ENCODE assay signal across 9 cellular contexts in the genomic region with DNA sequence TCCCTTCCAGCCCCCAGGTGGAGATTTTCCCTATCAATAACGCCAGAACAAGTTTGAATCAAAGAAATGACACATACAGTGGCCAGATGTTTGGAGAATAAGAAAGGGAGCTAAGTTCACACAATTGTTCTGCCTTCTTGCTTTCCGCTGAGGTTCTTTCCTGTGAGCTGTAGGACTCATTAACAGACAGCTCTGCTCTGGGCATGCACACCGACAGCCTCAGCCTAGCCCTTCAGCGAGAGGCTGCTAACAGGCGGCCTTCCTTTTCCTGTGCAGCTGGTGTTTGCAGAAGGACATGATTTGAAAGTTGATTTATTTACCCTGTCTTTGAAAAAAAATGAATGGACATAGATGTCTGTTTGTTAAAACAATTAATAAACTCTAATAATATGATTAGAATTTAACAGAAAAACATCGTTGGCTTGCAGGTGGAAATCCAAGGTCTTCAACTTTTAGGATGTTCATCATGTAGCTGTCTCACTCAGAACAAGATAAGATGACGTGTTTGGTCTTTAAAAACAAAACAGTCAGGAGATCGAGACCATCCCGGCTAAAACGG.
DNase-seq lines count a peak whose midpoint lies in the region; ATAC-seq and TF ChIP-seq lines count a peak whose summit lies in the region.
"Had no signal": no experiment of that assay in that cellular context is flagged by ENCODE, and none has a peak within 500 bp of the region (broad histone marks: within the 10 kb centered on the region; RNA-seq: fewer than 3 reads in every experiment).

No MANE protein-coding gene starts in this region.

- 16 to 26% methylated on average over 10 of the region's 10 CpGs for WGBS in lung, 2 donors

- H3K4me1 Mint-ChIP-seq in activated B cell treated with CpG ODN at 0.5 μM for 24 hours = peaks cover 36% of the 10 kb centered on the region

- peak overlapping the region; percentile 55 for H3K27ac Mint-ChIP-seq in activated B cell treated with CpG ODN at 0.5 μM for 24 hours

- peak overlapping the region; percentile 67 for H3K4me3 Mint-ChIP-seq in activated B cell treated with CpG ODN at 0.5 μM for 24 hours

- ATAC-seq in HG03139 (IDR thresholded peaks at IDR 0.05; ENCODE audit: unreplicated experiment) (peak; percentile 81), activated B cell treated with CpG ODN at 0.5 μM for 24 hours (ENCODE audit: low read depth) (peak; percentile 71), lung (ENCODE audit: insufficient read depth, low FRiP score) (peak; percentile 38)
- ATAC-seq: A549 had no signal

- no peak for TF ChIP-seq CTCF in activated B cell treated with CpG ODN at 0.5 μM for 24 hours (IDR thresholded peaks at IDR 0.05)
- TF ChIP-seq CTCF in lung (IDR thresholded peaks at IDR 0.05; ENCODE audit: control extremely low read depth, extremely low read depth) = no peak

- H3K9me3 ChIP-seq in lung (ENCODE audit: control insufficient read depth in 2 of 2, insufficient read depth in 1 of 2, low read length in 1 of 2) = no peaks in the 10 kb centered on the region
- H3K9me3 ChIP-seq: A549 had no signal

- H3K27ac ChIP-seq in lung (ENCODE audit: low read depth in 1 of 2, low read length in 1 of 2) = no peak overlapping the region
- H3K27ac ChIP-seq: A549 had no signal

- H3K36me3 Mint-ChIP-seq in activated B cell treated with CpG ODN at 0.5 μM for 24 hours (ENCODE audit: low read depth) = no peaks in the 10 kb centered on the region

- H3K4me3 ChIP-seq in lung = no peak overlapping the region
- H3K4me3 ChIP-seq: A549 had no signal

- intact Hi-C loops in activated B cell treated with CpG ODN at 0.5 μM for 24 hours (cut with micrococcal nuclease) = loop anchor here (5.0 kb wide), 1 partner anchor 260 kb away; no protein-coding TSS in a partner anchor

- DNase-seq in NCI-H146 (lab: John Stamatoyannopoulos, UW) (peak; percentile 31), NCI-H146 treated with DMSO at 0.1 percent for 48 hours (lab: John Stamatoyannopoulos, UW; ENCODE audit: unreplicated experiment) (no peak), activated B cell treated with CpG ODN at 0.5 μM for 24 hours (no peak), lung (ENCODE audit: low spot score) (no peak), SIG-M5 treated with dmso at 0.1 percent for 504 hours (lab: John Stamatoyannopoulos, UW; ENCODE audit: unreplicated experiment) (no peak), DMS 273 treated with DMSO at 0.1 percent for 48 hours (lab: John Stamatoyannopoulos, UW) (no peak), H4 (ENCODE audit: low spot score) (no peak)

- peaks cover 5% of the 10 kb centered on the region for H3K27me3 Mint-ChIP-seq in activated B cell treated with CpG ODN at 0.5 μM for 24 hours

- no peaks in the 10 kb centered on the region for H3K36me3 ChIP-seq in lung (ENCODE audit: control insufficient read depth in 2 of 2, insufficient read depth in 2 of 2, low read length in 2 of 2)

- H3K4me1 ChIP-seq in lung (ENCODE audit: control insufficient read depth in 2 of 2, insufficient read depth in 2 of 2, low read length in 2 of 2) = peaks cover 0 to 6% of the 10 kb centered on the region in 2 donors
- H3K4me1 ChIP-seq: A549 had no signal

- POLR2A ChIA-PET in activated B cell treated with CpG ODN at 0.5 μM for 24 hours (lab: Charles Lee) = interaction anchor here (1.3 kb wide), 1 partner anchor 254 kb away, joined by 7 read pairs; no protein-coding TSS in a partner anchor

- H3K9me3 Mint-ChIP-seq in activated B cell treated with CpG ODN at 0.5 μM for 24 hours = no peaks in the 10 kb centered on the region

- CTCF ChIA-PET in activated B cell treated with CpG ODN at 0.5 μM for 24 hours (lab: Charles Lee) = no interaction called here

- H3K27me3 ChIP-seq in lung (ENCODE audit: control insufficient read depth, insufficient read depth) = no peaks in the 10 kb centered on the region
